8 cellular contexts compared by ENCODE assay signal in the genomic region with DNA sequence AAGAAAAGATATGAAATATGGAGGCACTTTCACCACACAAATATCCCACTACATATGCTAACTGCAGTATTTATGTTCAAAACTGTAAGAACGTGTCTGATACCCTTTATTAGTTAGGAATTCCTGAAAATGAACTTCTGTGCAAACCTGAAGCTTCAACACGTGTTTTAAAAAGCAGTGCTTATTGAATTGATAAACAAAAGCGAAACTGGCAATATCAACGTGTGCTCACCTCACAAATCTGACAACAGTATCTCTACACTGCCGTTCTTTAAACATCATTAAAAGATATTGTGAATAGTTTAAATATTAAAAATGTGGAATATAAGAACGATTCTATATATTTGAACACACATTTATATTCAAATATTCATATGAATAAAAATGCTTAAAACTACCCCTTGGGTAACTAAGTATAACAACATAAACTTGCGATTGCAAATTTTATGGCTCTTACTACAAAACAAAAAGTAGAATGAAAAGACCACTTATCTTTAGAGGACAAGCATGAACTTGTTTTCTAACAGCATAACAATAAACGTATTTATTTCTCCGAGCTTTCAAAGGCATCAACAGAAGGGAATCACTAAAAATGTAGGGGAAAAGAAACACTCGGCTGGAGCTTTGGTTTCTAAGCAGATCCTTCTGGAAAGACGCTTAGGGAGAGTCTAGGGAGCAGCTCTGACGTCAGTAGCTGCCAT. TPM values are rescaled to one million over a fixed set of nuclear protein-coding genes. Genes with fewer than 3 reads are reported as not detected.
DNase-seq lines count a peak whose midpoint lies in the region; ATAC-seq, FAIRE-seq and TF ChIP-seq lines count a peak whose summit lies in the region.

TSS of gene LRP2BP (minus strand) at position 670 of the 701 bp plus-strand sequence. CDS start 17,738 bp downstream, outside the sequence.

- FAIRE-seq in H54 (lab: Jason Lieb, UNC) = peak; percentile 64

- no peak for ATAC-seq in GM19395 (IDR thresholded peaks at IDR 0.05; ENCODE audit: unreplicated experiment)
- ATAC-seq in GM19463 (IDR thresholded peaks at IDR 0.05; ENCODE audit: unreplicated experiment) = no peak

- DNase-seq in Ammon's horn (ENCODE audit: low spot score) (peak; percentile 96), H54 (ENCODE audit: insufficient read length, low spot score) (no peak), epithelial cell of prostate (ENCODE audit: low read depth, low spot score) (peak; percentile 70), NCI-H2227 (lab: John Stamatoyannopoulos, UW; ENCODE audit: unreplicated experiment) (no peak)

- H3K4me2 ChIP-seq in SU-DHL-6 (ENCODE audit: low read depth, low read length, poor library complexity, severe bottlenecking) (peak within 1 kb of the TSS; percentile 95), neural cell (ENCODE audit: low read length) (peak within 1 kb of the TSS; percentile 83)

- H4K20me1 ChIP-seq in SU-DHL-6 (ENCODE audit: low read depth, low read length) (no peaks in the 10 kb centered on the region), neural cell (ENCODE audit: insufficient read depth) (no peaks in the 10 kb centered on the region)

- H3K36me3 ChIP-seq in SU-DHL-6 (ENCODE audit: low read length) = peaks cover 17% of the 10 kb centered on the region
- no peaks in the 10 kb centered on the region for H3K36me3 ChIP-seq in neural cell (ENCODE audit: insufficient read depth, low read length)

- no peak for TF ChIP-seq RAD21 in neural cell (conservative IDR thresholded peaks at IDR 0.05)

- H3K27ac ChIP-seq in SU-DHL-6 (ENCODE audit: low read depth, low read length) (peak within 1 kb of the TSS; percentile 64), epithelial cell of prostate (peak within 1 kb of the TSS; percentile 98), neural cell (ENCODE audit: low read length) (no peak within 1 kb of the TSS)

- H3K9me3 ChIP-seq in SU-DHL-6 (ENCODE audit: insufficient read depth, low read length) (no peaks in the 10 kb centered on the region), neural cell (ENCODE audit: low read length) (no peaks in the 10 kb centered on the region)

- H2AFZ ChIP-seq in SU-DHL-6 (ENCODE audit: low read depth, low read length, severe bottlenecking) = peak within 1 kb of the TSS; percentile 77
- H2AFZ ChIP-seq in neural cell (ENCODE audit: low read depth, low read length) = peak within 1 kb of the TSS; percentile 65

- no peak for TF ChIP-seq POLR2A in H54 (IDR thresholded peaks at IDR 0.05; ENCODE audit: low read depth, low read length)

- TF ChIP-seq CTCF in SU-DHL-6 (IDR thresholded peaks at IDR 0.05; ENCODE audit: insufficient read depth, low read length, poor library complexity, severe bottlenecking) (no peak), neural cell (IDR thresholded peaks at IDR 0.05; ENCODE audit: poor library complexity, severe bottlenecking) (no peak)

- H3K9ac ChIP-seq in SU-DHL-6 (ENCODE audit: low read length) = peak within 1 kb of the TSS; percentile 84
- peak within 1 kb of the TSS; percentile 62 for H3K9ac ChIP-seq in neural cell (ENCODE audit: low read length)

- H3K79me2 ChIP-seq in SU-DHL-6 (ENCODE audit: insufficient read depth, low read length) (no peaks in the 10 kb centered on the region), neural cell (replicated peaks; ENCODE audit: insufficient read depth, low read length) (no peaks in the 10 kb centered on the region)

- no peak for TF ChIP-seq EP300 in neural cell (conservative IDR thresholded peaks at IDR 0.05; ENCODE audit: poor library complexity, severe bottlenecking)

- H3K9me2 ChIP-seq in SU-DHL-6 (replicated peaks; ENCODE audit: insufficient read depth, low read length) = no peaks in the 10 kb centered on the region
- no peaks in the 10 kb centered on the region for H3K9me2 ChIP-seq in neural cell (ENCODE audit: insufficient read depth, low read length)

- H3F3A ChIP-seq in SU-DHL-6 (ENCODE audit: insufficient read depth) (peaks cover 31% of the 10 kb centered on the region), neural cell (ENCODE audit: insufficient read depth, low read length, poor library complexity, severe bottlenecking) (no peaks in the 10 kb centered on the region)

- H3K4me3 ChIP-seq in SU-DHL-6 (ENCODE audit: insufficient read depth, low read length, poor library complexity, severe bottlenecking) (peak within 1 kb of the TSS; percentile 77), neural cell (ENCODE audit: low read length) (peak within 1 kb of the TSS; percentile 89)

- no peaks in the 10 kb centered on the region for H3K27me3 ChIP-seq in SU-DHL-6 (ENCODE audit: low read length)
- no peaks in the 10 kb centered on the region for H3K27me3 ChIP-seq in neural cell (ENCODE audit: insufficient read depth, low read depth, low read length)

TF ChIP-seq in neural cell, 6 proteins besides CTCF, POLR2A, EP300 and RAD21:
- TF ChIP-seq SMC3 (conservative IDR thresholded peaks at IDR 0.05; ENCODE audit: poor library complexity) (no peak), REST (IDR thresholded peaks at IDR 0.05; ENCODE audit: borderline replicate concordance) (no peak), EZH2 (IDR thresholded peaks at IDR 0.05; ENCODE audit: borderline replicate concordance, insufficient read depth, low read length, poor library complexity, severe bottlenecking) (no peak), TAF1 (IDR thresholded peaks at IDR 0.05; ENCODE audit: low read depth) (no peak), POLR2AphosphoS5 (IDR thresholded peaks at IDR 0.05) (no peak), MXI1 (conservative IDR thresholded peaks at IDR 0.05; ENCODE audit: poor library complexity, severe bottlenecking) (no peak)

RNA-seq across cellular contexts. Expression of gene LRP2BP, which starts in this region (rescaled TPM):
- 0.58 and 1.1 TPM in 2 replicates for polyA plus RNA-seq in neural cell
- polyA minus RNA-seq in neural cell = 1.2 and 2.4 TPM in 2 replicates

Comparison
In these comparisons a context has a peak if more than half of its experiments do, and no peak if none do; other contexts are left out.
1. DNase-seq: peak in Ammon's horn (single experiment) and epithelial cell of prostate (single experiment); none in H54 (single experiment) and NCI-H2227 (single experiment).